ENCODE assay signal across 22 cellular contexts in the genomic region with DNA sequence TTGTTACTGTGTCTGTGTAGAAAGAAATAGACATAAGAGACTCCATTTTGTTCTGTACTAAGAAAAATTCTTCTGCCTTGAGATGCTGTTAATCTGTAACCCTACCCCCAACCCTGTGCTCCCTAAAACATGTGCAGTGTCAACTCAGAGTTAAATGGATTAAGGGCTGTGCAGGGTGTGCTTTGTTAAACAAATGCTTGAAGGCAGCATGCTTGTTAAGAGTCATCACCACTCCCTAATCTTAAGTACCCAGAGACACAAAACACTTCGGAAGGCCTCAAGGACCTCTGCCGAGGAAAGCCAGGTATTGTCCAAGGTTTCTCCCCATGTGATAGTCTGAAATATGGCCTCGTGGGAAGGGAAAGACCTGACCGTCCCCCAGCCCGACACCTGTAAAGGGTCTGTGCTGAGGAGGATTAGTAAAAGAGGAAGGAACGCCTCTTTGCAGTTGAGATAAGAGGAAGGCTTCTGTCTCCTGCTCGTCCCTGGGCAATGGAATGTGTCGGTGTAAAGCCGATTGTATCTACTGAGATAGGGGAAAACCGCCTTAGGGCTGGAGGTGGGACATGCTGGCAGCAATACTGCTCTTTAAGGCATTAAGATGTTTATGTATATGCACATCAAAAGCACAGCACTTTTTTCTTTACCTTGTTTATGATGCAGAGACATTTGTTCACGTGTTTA. TPM values are rescaled to one million over a fixed set of nuclear protein-coding genes. Genes with fewer than 3 reads are reported as not detected.
"Had no signal": no experiment of that assay in that cellular context is flagged by ENCODE, and none has a peak within 500 bp of the region (broad histone marks: within the 10 kb centered on the region; RNA-seq: fewer than 3 reads in every experiment).

No MANE protein-coding gene starts in this region.

RNA-seq across cellular contexts. Expression of a gene that starts 3.3 kb away (rescaled TPM):
- total RNA-seq: activated CD8-positive, alpha-beta memory T cell treated with anti-CD3 and anti-CD28 coated beads for 36 hours; activated naive CD8-positive, alpha-beta T cell treated with anti-CD3 and anti-CD28 coated beads, Interleukin-2, amount 10 ng/mL, durations not matched to agents 7 days and 5 days; ascending aorta; cardiac muscle cell; colonic mucosa; dermis microvascular lymphatic vessel endothelial cell; endothelial cell of umbilical vein; fibroblast of lung; fibroblast of villous mesenchyme; gastroesophageal sphincter; left lung; lower lobe of right lung; mononuclear cell; natural killer cell; osteoblast; posterior vena cava; renal cortical epithelial cell; right lobe of liver; skeletal muscle tissue; temporal lobe; tibial nerve had no signal
- polyA plus RNA-seq: cardiac muscle cell, endothelial cell of umbilical vein, esophagus, fibroblast of lung had no signal
